8 cellular contexts compared by ENCODE assay signal in the genomic region with DNA sequence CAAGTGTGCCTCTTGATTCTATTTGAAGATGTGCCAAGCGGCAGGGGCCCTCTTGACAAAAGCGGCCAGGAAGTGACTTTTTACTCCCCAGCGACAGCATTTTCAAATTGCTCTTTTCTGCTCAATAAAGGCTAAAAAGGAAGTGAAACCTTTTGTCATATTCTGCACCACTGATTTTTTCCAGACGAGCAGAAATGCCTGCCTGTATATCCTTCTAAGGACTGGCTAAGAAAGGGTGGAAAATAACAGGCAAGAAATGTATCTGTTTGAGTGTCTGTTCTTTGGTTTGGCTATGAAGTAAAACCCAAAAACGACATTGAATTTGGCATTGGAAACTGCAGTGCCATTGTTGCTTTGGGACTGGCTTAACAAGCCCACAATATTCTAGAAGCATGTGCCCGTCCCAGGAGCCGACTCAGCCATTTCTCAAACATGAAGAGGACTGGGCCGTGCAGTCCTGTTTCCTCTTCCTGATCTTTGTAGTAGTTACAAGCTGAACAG. TPM values are rescaled to one million over a fixed set of nuclear protein-coding genes. Genes with fewer than 3 reads are reported as not detected.
DNase-seq lines count a peak whose midpoint lies in the region; ATAC-seq and TF ChIP-seq lines count a peak whose summit lies in the region.

No MANE protein-coding gene starts in this region.

- DNase-seq in activated CD8-positive, alpha-beta memory T cell treated with anti-CD3 and anti-CD28 coated beads, Interleukin-2, amount 50 U/mL, for 4 hours, result peak; percentile 29
- no peak for DNase-seq in activated CD8-positive, alpha-beta memory T cell treated with anti-CD3 and anti-CD28 coated beads for 24 hours
- DNase-seq in T-helper 17 cell (no peak), mucosa of descending colon (no peak), GM10266 (ENCODE audit: extremely low spot score) (no peak), DMS153 treated with DMSO at 0.1 percent for 48 hours (lab: John Stamatoyannopoulos, UW; ENCODE audit: unreplicated experiment) (no peak), NCI-H128 (lab: John Stamatoyannopoulos, UW; ENCODE audit: unreplicated experiment) (no peak)

- H3K4me3 Mint-ChIP-seq in T-helper 17 cell, result peak overlapping the region; percentile 83

- no peaks in the 10 kb centered on the region for H3K36me3 Mint-ChIP-seq in T-helper 17 cell (ENCODE audit: low read depth)

- TF ChIP-seq CTCF in mucosa of descending colon (IDR thresholded peaks at IDR 0.05) (no peak), GM10266 (IDR thresholded peaks at IDR 0.05; ENCODE audit: control insufficient read depth, insufficient read depth, low read depth, missing control alignments) (no peak)

- H3K4me1 Mint-ChIP-seq in T-helper 17 cell, result peaks cover 28% of the 10 kb centered on the region

- H3K4me1 ChIP-seq in mucosa of descending colon (ENCODE audit: low read depth), result peaks cover 20% of the 10 kb centered on the region

- H3K4me3 ChIP-seq in mucosa of descending colon, result no peak overlapping the region

- no peaks in the 10 kb centered on the region for H3K9me3 ChIP-seq in T-helper 17 cell (ENCODE audit: control insufficient read depth, low read length, poor library complexity, severe bottlenecking)
- H3K9me3 ChIP-seq in mucosa of descending colon, result no peaks in the 10 kb centered on the region

- intact Hi-C loops in mucosa of descending colon (cut with DNase I, micrococcal nuclease), result no loop called here

- H3K36me3 ChIP-seq in mucosa of descending colon (ENCODE audit: low read depth), result no peaks in the 10 kb centered on the region

- H3K27ac Mint-ChIP-seq in T-helper 17 cell, result peak overlapping the region; percentile 95

- peak; percentile 41 for ATAC-seq in HG03095 (IDR thresholded peaks at IDR 0.05; ENCODE audit: unreplicated experiment)
- peak; percentile 53 for ATAC-seq in T-helper 17 cell
- ATAC-seq in mucosa of descending colon, result peak; percentile 3

- H3K27me3 Mint-ChIP-seq in T-helper 17 cell, result no peaks in the 10 kb centered on the region

RNA-seq across cellular contexts. Expression of gene TMSB4X, which starts 25.5 kb away (rescaled TPM):
- total RNA-seq in T-helper 17 cell (1,000 to 10,000 TPM; 5,781 to 7,183 TPM), mucosa of descending colon (1,000 to 10,000 TPM; 2,288 to 5,392 (median 5,014) TPM)

RNA-seq across cellular contexts. Expression of gene FAM9C, which starts 44.1 kb away (rescaled TPM):
- not detected for total RNA-seq in T-helper 17 cell
- total RNA-seq in mucosa of descending colon, result under 1 TPM in 1 of 3 donors, not detected in 2; 0.13 TPM

Comparison
In these comparisons a context has a peak if more than half of its experiments do, and no peak if none do; other contexts are left out.
1. ATAC-seq: peak in every context shown above with its lines; median percentile 53 in T-helper 17 cell; 41 in HG03095; 3 in mucosa of descending colon.